In the genomic region with DNA sequence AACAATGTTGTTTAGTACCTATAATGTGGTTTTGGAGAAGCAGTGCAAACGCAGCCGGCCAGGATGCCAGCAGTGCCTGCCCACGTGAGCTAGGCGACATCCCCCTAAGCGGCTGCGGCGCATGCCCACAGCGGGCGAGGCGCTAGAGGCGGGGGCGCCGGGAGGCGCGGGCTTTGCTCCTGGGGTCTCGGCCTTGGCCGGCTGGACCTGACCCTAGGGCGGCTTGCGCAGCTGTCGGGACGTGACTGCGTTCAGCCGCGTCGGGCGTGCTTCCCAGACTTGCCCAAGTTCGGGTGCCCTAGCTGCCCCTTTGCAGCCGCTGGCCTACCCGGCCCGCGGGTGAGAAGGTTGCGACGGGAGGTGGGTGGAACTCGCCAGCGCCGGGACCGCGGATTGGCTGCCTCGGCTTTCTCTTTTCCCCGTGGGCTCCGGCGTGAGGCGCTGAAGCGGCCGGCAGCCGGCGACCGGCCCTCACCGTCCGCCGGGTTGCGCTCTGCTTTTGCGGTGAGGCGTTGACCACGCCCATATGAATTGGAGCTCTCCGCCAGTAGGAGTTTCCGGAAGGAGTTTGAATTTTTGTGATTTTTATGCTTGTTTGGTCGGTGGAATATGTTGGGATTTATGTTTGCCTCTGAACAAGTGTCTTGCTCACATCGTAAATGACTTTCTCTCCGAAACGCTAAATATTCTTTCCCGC, we compare ENCODE assay signal across 8 cellular contexts. TPM values are rescaled to one million over a fixed set of nuclear protein-coding genes. Genes with fewer than 3 reads are reported as not detected.
DNase-seq lines count a peak whose midpoint lies in the region; ATAC-seq and TF ChIP-seq lines count a peak whose summit lies in the region.

TMEM19 (plus strand) TSS at position 122 of the 697 bp plus-strand sequence. CDS start 599 bp downstream, outside the sequence.

- H3K27me3 ChIP-seq in kidney epithelial cell (ENCODE audit: control insufficient read depth, insufficient read depth, low read length) = no peaks in the 10 kb centered on the region

- peak; percentile 89 for ATAC-seq in GM19035 (IDR thresholded peaks at IDR 0.05; ENCODE audit: unreplicated experiment)
- ATAC-seq in HG03354 (IDR thresholded peaks at IDR 0.05; ENCODE audit: poor library complexity, severe bottlenecking, unreplicated experiment) = peak; percentile 87

- TF ChIP-seq CTCF in chondrocyte (IDR thresholded peaks at IDR 0.05) (peak; percentile 67), kidney epithelial cell (IDR thresholded peaks at IDR 0.05; ENCODE audit: insufficient read depth, low read length, poor library complexity, severe bottlenecking) (peak; percentile 32)

- peak; percentile 81 to 85 for DNase-seq in AML-193 (lab: John Stamatoyannopoulos, UW)
- DNase-seq in NCI-H446 (lab: John Stamatoyannopoulos, UW) = peak; percentile 65 to 90
- DNase-seq in activated CD4-positive, CD25-positive, alpha-beta regulatory T cell treated with anti-CD3 and anti-CD28 coated beads, Interleukin-2, amount 50 U/mL, for 72 hours = peak; percentile 82
- DNase-seq in chondrocyte (ENCODE audit: low spot score) = peak; percentile 96
- peak; percentile 74 for DNase-seq in kidney epithelial cell (ENCODE audit: low read depth)
- DNase-seq in stimulated activated CD4-positive, alpha-beta T cell treated with anti-CD3 and anti-CD28 coated beads, Interleukin-15, amount 100 ng/mL, for 48 hours (ENCODE audit: low read depth in 2 of 2) = peak; percentile 68 to 73

- peaks cover 26% of the 10 kb centered on the region for H3K4me1 Mint-ChIP-seq in chondrocyte (ENCODE audit: low read depth)

- H3K27ac Mint-ChIP-seq in chondrocyte (ENCODE audit: unreplicated experiment) = peak within 1 kb of the TSS; percentile 85

- peak within 1 kb of the TSS; percentile 71 for H3K4me3 ChIP-seq in kidney epithelial cell (ENCODE audit: low read depth, low read length)

- H3K9me3 Mint-ChIP-seq in chondrocyte (ENCODE audit: low read depth) = no peaks in the 10 kb centered on the region

- no peaks in the 10 kb centered on the region for H3K36me3 ChIP-seq in kidney epithelial cell (ENCODE audit: control insufficient read depth, insufficient read depth, low read length)

- no peaks in the 10 kb centered on the region for H3K36me3 Mint-ChIP-seq in chondrocyte (ENCODE audit: low read depth)

- no peaks in the 10 kb centered on the region for H3K27me3 Mint-ChIP-seq in chondrocyte (ENCODE audit: low read depth)

- H3K4me3 Mint-ChIP-seq in chondrocyte (ENCODE audit: unreplicated experiment) = peak within 1 kb of the TSS; percentile 78

RNA-seq across cellular contexts. Expression of gene TMEM19, which starts in this region (rescaled TPM):
- 25.7 to 35.0 TPM (median 27.5 TPM) in 3 replicates for total RNA-seq in chondrocyte
- 13.1 and 15.1 TPM in 2 replicates for total RNA-seq in kidney epithelial cell

Comparison
In these comparisons a context has a peak if more than half of its experiments do, and no peak if none do; other contexts are left out.
1. Peak in every context shown above with its lines: DNase-seq, ATAC-seq and H3K4me3 ChIP-seq.